8 cellular contexts compared by ENCODE assay signal in genomic region chr6:33410711-33411631, GRCh38. TPM values are rescaled to one million over a fixed set of nuclear protein-coding genes. Genes with fewer than 3 reads are reported as not detected.
DNase-seq lines count a peak whose midpoint lies in the region; ATAC-seq, FAIRE-seq and TF ChIP-seq lines count a peak whose summit lies in the region.

TSS of gene PHF1 (plus strand) at chr6:33411014. CDS start at chr6:33412264, 1,250 bp downstream.

- H3K27me3 Mint-ChIP-seq in activated naive CD4-positive, alpha-beta T cell treated with anti-CD3 and anti-CD28 coated beads for 36 hours (ENCODE audit: low read depth), result no peaks in the 10 kb centered on the region
- H3K27me3 Mint-ChIP-seq in activated CD8-positive, alpha-beta T cell treated with anti-CD3 and anti-CD28 coated beads for 36 hours, result no peaks in the 10 kb centered on the region

- H3K27me3 ChIP-seq in esophagus (ENCODE audit: control insufficient read depth in 1 of 2, insufficient read depth in 2 of 2, low read length in 2 of 2), result no peaks in the 10 kb centered on the region

- no peak for FAIRE-seq in urothelium cell line (lab: Jason Lieb, UNC)

- POLR2A ChIA-PET in activated CD8-positive, alpha-beta T cell treated with anti-CD3 and anti-CD28 coated beads for 36 hours (lab: Charles Lee), result interaction anchor here (1.1 to 1.8 kb wide), 4 partner anchors 8 to 139 kb away, joined by 4 to 11 read pairs (median 6); partner anchors contain the start of genes RPS18, SYNGAP1 and VPS52

- ATAC-seq in activated CD8-positive, alpha-beta T cell treated with anti-CD3 and anti-CD28 coated beads for 36 hours, result peak; percentile 65

- CTCF ChIA-PET in activated naive CD4-positive, alpha-beta T cell treated with anti-CD3 and anti-CD28 coated beads for 36 hours (lab: Charles Lee), result interaction anchor here (1.1 to 1.2 kb wide), 2 partner anchors 15 to 20 kb away, joined by 3 read pairs; no protein-coding TSS in a partner anchor
- CTCF ChIA-PET in activated CD8-positive, alpha-beta T cell treated with anti-CD3 and anti-CD28 coated beads for 36 hours (lab: Charles Lee), result interaction anchor here (0.7 to 1.3 kb wide), 3 partner anchors 15 to 20 kb away, joined by 3 to 9 read pairs (median 4); no protein-coding TSS in a partner anchor

- H3K9me3 Mint-ChIP-seq in activated naive CD4-positive, alpha-beta T cell treated with anti-CD3 and anti-CD28 coated beads for 36 hours, result no peaks in the 10 kb centered on the region
- H3K9me3 Mint-ChIP-seq in activated CD8-positive, alpha-beta T cell treated with anti-CD3 and anti-CD28 coated beads for 36 hours, result no peaks in the 10 kb centered on the region

- H3K4me1 Mint-ChIP-seq in activated naive CD4-positive, alpha-beta T cell treated with anti-CD3 and anti-CD28 coated beads for 36 hours (ENCODE audit: low read depth), result peaks cover 47% of the 10 kb centered on the region
- peaks cover 50% of the 10 kb centered on the region for H3K4me1 Mint-ChIP-seq in activated CD8-positive, alpha-beta T cell treated with anti-CD3 and anti-CD28 coated beads for 36 hours (ENCODE audit: low read depth)

- peak; percentile 82 for DNase-seq in activated naive CD4-positive, alpha-beta T cell treated with anti-CD3 and anti-CD28 coated beads for 36 hours
- no peak for DNase-seq in activated naive CD4-positive, alpha-beta T cell treated with Interleukin-2 at 50 U/mL for 16 hours
- DNase-seq in HCEC 1CT (peak; percentile 74), M059J (ENCODE audit: low read depth) (peak; percentile 83), myocyte (ENCODE audit: low read depth) (peak; percentile 72), urothelium cell line (ENCODE audit: low spot score) (peak; percentile 86)
- DNase-seq in activated CD8-positive, alpha-beta T cell treated with anti-CD3 and anti-CD28 coated beads for 36 hours, result no peak

- H3K27ac ChIP-seq in esophagus (ENCODE audit: low read depth in 2 of 2, low read length in 1 of 2), result peak within 1 kb of the TSS; percentile 96 to 99

- 0 to 1% methylated on average over 37 to 63 of the region's 67 CpGs for WGBS in esophagus, 2 donors

- H3K36me3 Mint-ChIP-seq in activated naive CD4-positive, alpha-beta T cell treated with anti-CD3 and anti-CD28 coated beads for 36 hours (ENCODE audit: low read depth), result peaks cover 32% of the 10 kb centered on the region
- peaks cover 44% of the 10 kb centered on the region for H3K36me3 Mint-ChIP-seq in activated CD8-positive, alpha-beta T cell treated with anti-CD3 and anti-CD28 coated beads for 36 hours (ENCODE audit: low read depth)

- H3K36me3 ChIP-seq in esophagus (ENCODE audit: control insufficient read depth in 2 of 2, insufficient read depth in 2 of 2, low read length in 1 of 2), result peaks cover 5 to 29% of the 10 kb centered on the region in 2 donors

- H3K27ac Mint-ChIP-seq in activated naive CD4-positive, alpha-beta T cell treated with anti-CD3 and anti-CD28 coated beads for 36 hours, result peak within 1 kb of the TSS; percentile 93
- peak within 1 kb of the TSS; percentile 90 for H3K27ac Mint-ChIP-seq in activated CD8-positive, alpha-beta T cell treated with anti-CD3 and anti-CD28 coated beads for 36 hours

- no peaks in the 10 kb centered on the region for H3K9me3 ChIP-seq in esophagus (ENCODE audit: control insufficient read depth in 2 of 2, insufficient read depth in 1 of 2, low read depth in 1 of 2, low read length in 1 of 2)

- no peak for TF ChIP-seq CTCF in activated CD8-positive, alpha-beta T cell treated with anti-CD3 and anti-CD28 coated beads for 36 hours (IDR thresholded peaks at IDR 0.05)

- H3K4me3 ChIP-seq in esophagus (ENCODE audit: low read depth in 1 of 2, low read length in 2 of 2), result peak within 1 kb of the TSS; percentile 66 to 84

- intact Hi-C loops in activated naive CD4-positive, alpha-beta T cell treated with anti-CD3 and anti-CD28 coated beads for 36 hours (cut with micrococcal nuclease), result loop anchor here (1.0 to 5.0 kb wide), 8 partner anchors 7 to 559 kb away; partner anchors contain the start of genes CUTA, KIFC1, PSMB9 and RGL2
- intact Hi-C loops in activated CD8-positive, alpha-beta T cell treated with anti-CD3 and anti-CD28 coated beads for 36 hours (cut with micrococcal nuclease), result loop anchor here (1.0 kb wide), 1 partner anchor 20 kb away; the partner anchor contains the start of gene KIFC1

- H3K4me1 ChIP-seq in esophagus (ENCODE audit: control insufficient read depth in 2 of 2, insufficient read depth in 2 of 2, low read length in 1 of 2), result peaks cover 3% of the 10 kb centered on the region in 2 donors

- peak within 1 kb of the TSS; percentile 87 for H3K4me3 Mint-ChIP-seq in activated naive CD4-positive, alpha-beta T cell treated with anti-CD3 and anti-CD28 coated beads for 36 hours
- peak within 1 kb of the TSS; percentile 87 for H3K4me3 Mint-ChIP-seq in activated CD8-positive, alpha-beta T cell treated with anti-CD3 and anti-CD28 coated beads for 36 hours

RNA-seq across cellular contexts. Expression of gene PHF1, which starts in this region (rescaled TPM):
- total RNA-seq in activated naive CD4-positive, alpha-beta T cell treated with anti-CD3 and anti-CD28 coated beads for 36 hours, result 10 to 100 TPM; 31.0 to 32.3 TPM
- total RNA-seq in M059J (2014; rRNA removed; shearing (Covaris generic)), result 61.9 and 67.3 TPM in 2 replicates
- total RNA-seq in activated CD8-positive, alpha-beta T cell treated with anti-CD3 and anti-CD28 coated beads for 36 hours, result 10 to 100 TPM; 31.9 to 32.6 TPM
- polyA plus RNA-seq in esophagus, result 10 to 100 TPM; 27.3 to 46.0 TPM
- total RNA-seq in myocyte, result 54.4 and 55.5 TPM in 2 replicates
- polyA plus RNA-seq in myocyte (2012), result 64.9 TPM

Comparison
In these comparisons a context has a peak if more than half of its experiments do, and no peak if none do; other contexts are left out.
1. DNase-seq: peak in activated naive CD4-positive, alpha-beta T cell treated with anti-CD3 and anti-CD28 coated beads for 36 hours (single experiment), HCEC 1CT (single experiment), M059J (single experiment), myocyte (single experiment) and urothelium cell line (single experiment); none in activated naive CD4-positive, alpha-beta T cell treated with Interleukin-2 at 50 U/mL for 16 hours (single experiment) and activated CD8-positive, alpha-beta T cell treated with anti-CD3 and anti-CD28 coated beads for 36 hours (single experiment).